In the genomic region with DNA sequence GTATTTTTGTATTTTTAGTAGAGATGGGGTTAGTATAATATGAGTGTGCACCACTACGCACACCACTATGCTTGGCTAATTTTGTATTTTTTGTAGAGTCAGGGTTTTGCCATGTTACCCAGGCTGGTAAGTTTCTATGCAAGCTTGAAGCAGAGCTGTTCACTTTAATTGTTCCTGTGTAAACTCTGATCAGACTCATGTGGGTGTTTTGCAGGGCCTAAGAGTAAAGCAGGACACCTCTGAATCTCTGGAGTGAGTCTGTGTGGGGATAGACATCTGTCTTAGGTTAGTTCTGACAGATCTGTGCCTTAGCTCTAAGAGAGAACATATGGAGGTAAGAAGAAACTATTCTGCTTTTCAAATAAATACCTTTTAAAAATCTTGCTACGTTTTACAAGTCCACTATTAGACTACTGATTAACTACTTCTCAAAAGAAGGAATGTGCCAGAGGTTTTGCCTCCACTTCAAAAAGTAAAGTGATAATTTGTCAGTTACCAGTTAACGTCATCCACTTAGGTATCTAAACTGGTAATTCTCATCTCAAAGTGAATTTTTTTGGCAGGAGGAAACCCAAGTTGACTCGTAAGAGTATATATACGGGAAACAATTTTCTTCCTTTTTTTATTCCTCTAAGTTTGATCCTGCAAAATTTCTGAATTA, we compare ENCODE assay signal across 30 cellular contexts. TPM values are rescaled to one million over a fixed set of nuclear protein-coding genes. Genes with fewer than 3 reads are reported as not detected.
DNase-seq lines count a peak whose midpoint lies in the region; ATAC-seq and TF ChIP-seq lines count a peak whose summit lies in the region.
"Had no signal": no experiment of that assay in that cellular context is flagged by ENCODE, and none has a peak within 500 bp of the region (broad histone marks: within the 10 kb centered on the region; RNA-seq: fewer than 3 reads in every experiment).

No MANE protein-coding gene starts in this region.

- H3K9me3 ChIP-seq in left lung (no peaks in the 10 kb centered on the region), suprapubic skin (no peaks in the 10 kb centered on the region)
- H3K9me3 ChIP-seq: left ventricle myocardium inferior, right lobe of liver had no signal

- DNase-seq in HT-29 (ENCODE audit: low spot score) (peak; percentile 47), epithelial cell of esophagus (ENCODE audit: low read depth) (no peak), left lung (no peak), suprapubic skin (ENCODE audit: low spot score in 2 of 2) (no peak), hypothalamus (lab: John Stamatoyannopoulos, UW) (no peak), T-helper 2 cell (no peak), NCI-H226 (no peak)
- DNase-seq: activated CD4-positive, alpha-beta memory T cell treated with anti-CD3 and anti-CD28 coated beads, Interleukin-2, amount 10 ng/mL, durations not matched to agents 7 days and 5 days; activated CD4-positive, alpha-beta T cell treated with anti-CD3 and anti-CD28 coated beads for 1 hour; activated CD8-positive, alpha-beta memory T cell treated with anti-CD3 and anti-CD28 coated beads, Interleukin-2, amount 50 U/mL, for 48 hours; activated naive CD4-positive, alpha-beta T cell treated with anti-CD3 and anti-CD28 coated beads for 36 hours; DND-41; GF-D8; GOT3; immature natural killer cell; Karpas-422; left ventricle myocardium inferior; naive thymus-derived CD4-positive, alpha-beta T cell; NCI-H1417 treated with DMSO at 0.1 percent for 48 hours; NCI-H2029 treated with DMSO at 0.1 percent for 48 hours; NCI-H526; NK-92 treated with Interleukin-12 subunit alpha and Interleukin-12 subunit beta, amount 100 ng/mL, for 24 hours; right lobe of liver; SHP77; stimulated activated CD4-positive, alpha-beta T cell treated with anti-CD3 and anti-CD28 coated beads, Interleukin-12 subunit alpha, Interleukin-12 subunit beta, amount 100 ng/mL, for 4 hours; stimulated activated CD4-positive, alpha-beta T cell treated with anti-CD3 and anti-CD28 coated beads, Interleukin-4, amount 100 ng/mL, for 24 hours; trophoblast cell had no signal

- no peak for TF ChIP-seq EP300 in suprapubic skin (IDR thresholded peaks at IDR 0.05)

- H3K4me1 ChIP-seq in left lung (no peaks in the 10 kb centered on the region), suprapubic skin (peaks cover 15% of the 10 kb centered on the region)
- H3K4me1 ChIP-seq: left ventricle myocardium inferior, right lobe of liver had no signal

- H3K27me3 ChIP-seq in left lung: no peaks in the 10 kb centered on the region
- no peaks in the 10 kb centered on the region for H3K27me3 ChIP-seq in suprapubic skin
- H3K27me3 ChIP-seq: right lobe of liver had no signal

- no peak for TF ChIP-seq CTCF in epithelial cell of esophagus (IDR thresholded peaks at IDR 0.05; ENCODE audit: insufficient read depth, low read depth, low read length, missing control alignments)
- no peak for TF ChIP-seq CTCF in left lung (IDR thresholded peaks at IDR 0.05)
- no peak for TF ChIP-seq CTCF in suprapubic skin (IDR thresholded peaks at IDR 0.05)

- H3K27ac ChIP-seq in left lung (peak overlapping the region in 1 of 2 donors; percentile 54), suprapubic skin (peak overlapping the region; percentile 76)
- H3K27ac ChIP-seq: left ventricle myocardium inferior, right lobe of liver had no signal

- H3K4me3 ChIP-seq in epithelial cell of esophagus (ENCODE audit: low read length) (peak overlapping the region; percentile 83), left lung (no peak overlapping the region), suprapubic skin (peak overlapping the region; percentile 39)
- H3K4me3 ChIP-seq: left ventricle myocardium inferior, right lobe of liver had no signal

- TF ChIP-seq POLR2A in suprapubic skin (IDR thresholded peaks at IDR 0.05): no peak

- H3K36me3 ChIP-seq in left lung (no peaks in the 10 kb centered on the region), suprapubic skin (no peaks in the 10 kb centered on the region)
- H3K36me3 ChIP-seq: left ventricle myocardium inferior, right lobe of liver had no signal

- intact Hi-C loops in left lung (cut with DNase I): no loop called here

- WGBS in suprapubic skin: 45% methylated on average over 5 of the region's 5 CpGs

- ATAC-seq in left lung: peak; percentile 77
- ATAC-seq in HG02938 (IDR thresholded peaks at IDR 0.05; ENCODE audit: unreplicated experiment): no peak
- ATAC-seq: naive thymus-derived CD4-positive, alpha-beta T cell; right lobe of liver had no signal

RNA-seq across cellular contexts. Expression of a gene that starts 1.1 kb away (rescaled TPM):
- total RNA-seq in HT-29 (2014; rRNA removed; shearing (Covaris generic)): 40.0 and 45.0 TPM in 2 replicates
- total RNA-seq in left lung (10 to 100 TPM in 1 of 2 donors, 1 to 10 TPM in 1; 2.1 to 43.4 TPM), suprapubic skin (1,000 to 10,000 TPM in 3 of 4 donors, 100 to 1,000 TPM in 1; 926 to 1,768 (median 1,374) TPM)
- total RNA-seq: activated CD4-positive, alpha-beta memory T cell treated with anti-CD3 and anti-CD28 coated beads, Interleukin-2, amount 10 ng/mL, durations not matched to agents 7 days and 5 days; activated naive CD4-positive, alpha-beta T cell treated with anti-CD3 and anti-CD28 coated beads for 36 hours; activated T-helper 1 cell treated with anti-CD3 and anti-CD28 coated beads, Interleukin-12 subunit alpha, Interleukin-12 subunit beta, Interleukin-2, Interleukin-4 antibody, amounts not matched to agents 30 ng/mL and 10 ng/mL and 1 ng/mL, durations not matched to agents 14 hours and 24 hours and 36 hours; left ventricle myocardium inferior; naive thymus-derived CD4-positive, alpha-beta T cell; T-helper 2 cell treated with Interferon-gamma antibody and Interleukin-4, amounts not matched to agents 100 ng/mL and 5 ng/mL, for 36 hours had no signal

RNA-seq across cellular contexts. Expression of a gene that starts 37.4 kb away (rescaled TPM):
- total RNA-seq in HT-29 (2014; rRNA removed; shearing (Covaris generic)): 3.2 and 4.1 TPM in 2 replicates
- total RNA-seq in left lung: 1 to 10 TPM; 9.2 to 9.3 TPM
- 10 to 100 TPM in 1 of 4 donors, 1 to 10 TPM in 3; 4.6 to 10.8 (median 5.6) TPM for total RNA-seq in suprapubic skin

Comparison
In these comparisons a context has a peak if more than half of its experiments do, and no peak if none do; other contexts are left out.
1. H3K4me3 ChIP-seq: peak in epithelial cell of esophagus (single experiment) and suprapubic skin (single experiment); none in left lung (0 of 2).
2. RNA of a gene that starts 1.1 kb away (total RNA-seq): 926 to 1,768 TPM in suprapubic skin; 40.0 to 45.0 TPM in HT-29 and 2.1 to 43.4 TPM in left lung; every median in the first group is over 10 times any median in the second.